In genomic region chr12:89416049-89416792, GRCh38 we compare ENCODE assay signal across 2 cellular contexts.
TF ChIP-seq lines count a peak whose summit lies in the region.

No MANE protein-coding gene starts in this region.

TF ChIP-seq in SK-N-SH, 30 proteins besides CTCF, POLR2A, EP300 and RAD21 (continued from another document):
- TF ChIP-seq, protein P1, sequence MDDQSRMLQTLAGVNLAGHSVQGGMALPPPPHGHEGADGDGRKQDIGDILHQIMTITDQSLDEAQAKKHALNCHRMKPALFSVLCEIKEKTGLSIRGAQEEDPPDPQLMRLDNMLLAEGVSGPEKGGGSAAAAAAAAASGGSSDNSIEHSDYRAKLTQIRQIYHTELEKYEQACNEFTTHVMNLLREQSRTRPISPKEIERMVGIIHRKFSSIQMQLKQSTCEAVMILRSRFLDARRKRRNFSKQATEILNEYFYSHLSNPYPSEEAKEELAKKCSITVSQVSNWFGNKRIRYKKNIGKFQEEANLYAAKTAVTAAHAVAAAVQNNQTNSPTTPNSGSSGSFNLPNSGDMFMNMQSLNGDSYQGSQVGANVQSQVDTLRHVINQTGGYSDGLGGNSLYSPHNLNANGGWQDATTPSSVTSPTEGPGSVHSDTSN (IDR thresholded peaks at IDR 0.05), result no peak
- TF ChIP-seq JUND (IDR thresholded peaks at IDR 0.05) (no peak), USF2 (IDR thresholded peaks at IDR 0.05; ENCODE audit: borderline replicate concordance, low read depth, low read length) (no peak), TAF1 (IDR thresholded peaks at IDR 0.05; ENCODE audit: borderline replicate concordance, low read depth, low read length) (no peak), ELF1 (IDR thresholded peaks at IDR 0.05) (no peak), NRF1 (IDR thresholded peaks at IDR 0.05; ENCODE audit: low read depth, low read length) (no peak), RXRA (IDR thresholded peaks at IDR 0.05; ENCODE audit: borderline replicate concordance, low read depth) (no peak), MXI1 (IDR thresholded peaks at IDR 0.05; ENCODE audit: low read depth, low read length) (no peak), RFX5 (IDR thresholded peaks at IDR 0.05; ENCODE audit: low read length) (no peak), TCF12 (IDR thresholded peaks at IDR 0.05) (no peak)
- TF ChIP-seq, protein P2, sequence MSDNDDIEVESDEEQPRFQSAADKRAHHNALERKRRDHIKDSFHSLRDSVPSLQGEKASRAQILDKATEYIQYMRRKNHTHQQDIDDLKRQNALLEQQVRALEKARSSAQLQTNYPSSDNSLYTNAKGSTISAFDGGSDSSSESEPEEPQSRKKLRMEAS (IDR thresholded peaks at IDR 0.05; ENCODE audit: low read depth), result no peak
TF ChIP-seq in SK-N-SH: peak in this region for 0.

TF ChIP-seq in SK-N-SH treated with all-trans-retinoic acid at 6 μM for 48 hours, 23 proteins besides CTCF, POLR2A, EP300 and RAD21 (continued from another document):
- no peak for TF ChIP-seq PATZ1 (CRISPR knock-in tag; IDR thresholded peaks at IDR 0.05; ENCODE audit: borderline replicate concordance)
- TF ChIP-seq TCF4 (CRISPR knock-in tag; IDR thresholded peaks at IDR 0.05; ENCODE audit: borderline replicate concordance), result no peak
- no peak for TF ChIP-seq ARNTL (CRISPR knock-in tag; IDR thresholded peaks at IDR 0.05; ENCODE audit: borderline replicate concordance, low read depth)
- TF ChIP-seq PPARA (CRISPR knock-in tag; IDR thresholded peaks at IDR 0.05; ENCODE audit: borderline replicate concordance), result no peak
- TF ChIP-seq GLIS3 (CRISPR knock-in tag; IDR thresholded peaks at IDR 0.05), result no peak
- TF ChIP-seq ZFP3 (CRISPR knock-in tag; IDR thresholded peaks at IDR 0.05), result no peak
- no peak for TF ChIP-seq ZFP30 (CRISPR knock-in tag; IDR thresholded peaks at IDR 0.05)
- TF ChIP-seq TOX (CRISPR knock-in tag; IDR thresholded peaks at IDR 0.05; ENCODE audit: borderline replicate concordance), result no peak
- TF ChIP-seq CREB5 (CRISPR knock-in tag; IDR thresholded peaks at IDR 0.05; ENCODE audit: low read depth), result no peak
- no peak for TF ChIP-seq SNAI2 (CRISPR knock-in tag; IDR thresholded peaks at IDR 0.05)
- no peak for TF ChIP-seq OSR1 (CRISPR knock-in tag; IDR thresholded peaks at IDR 0.05)
